10 cellular contexts compared by ENCODE assay signal in genomic region chr21:41367598-41368360, GRCh38. TPM values are rescaled to one million over a fixed set of nuclear protein-coding genes. Genes with fewer than 3 reads are reported as not detected.
DNase-seq lines count a peak whose midpoint lies in the region; ATAC-seq, FAIRE-seq and TF ChIP-seq lines count a peak whose summit lies in the region.
"Had no signal": no experiment of that assay in that cellular context is flagged by ENCODE, and none has a peak within 500 bp of the region (broad histone marks: within the 10 kb centered on the region; RNA-seq: fewer than 3 reads in every experiment).

No MANE protein-coding gene starts in this region.

- H3K4me3 Mint-ChIP-seq in glutamatergic neuron (ENCODE audit: unreplicated experiment), result no peak overlapping the region

- peak overlapping the region; percentile 0 for H3K27ac Mint-ChIP-seq in glutamatergic neuron (ENCODE audit: unreplicated experiment)

- H3K4me1 ChIP-seq in left lung, result peaks cover 6 to 71% of the 10 kb centered on the region in 2 donors

- H3K4me1 Mint-ChIP-seq in glutamatergic neuron (ENCODE audit: low read depth, unreplicated experiment), result peaks cover 14% of the 10 kb centered on the region

- FAIRE-seq in GM12891 (lab: Jason Lieb, UNC), result peak; percentile 95
- FAIRE-seq: endometrium had no signal

- H3K27me3 Mint-ChIP-seq in glutamatergic neuron (ENCODE audit: unreplicated experiment), result peaks cover 3% of the 10 kb centered on the region

- intact Hi-C loops in left lung (cut with DNase I), result no loop called here

- H3K9me3 Mint-ChIP-seq in glutamatergic neuron (ENCODE audit: unreplicated experiment), result no peaks in the 10 kb centered on the region

- peak; percentile 59 for DNase-seq in GM12891 (ENCODE audit: insufficient read length, low spot score)
- no peak for DNase-seq in glutamatergic neuron
- no peak for DNase-seq in left lung
- no peak for DNase-seq in omental fat pad (ENCODE audit: low spot score)
- no peak for DNase-seq in EL
- DNase-seq in OCI-M2 (lab: John Stamatoyannopoulos, UW; ENCODE audit: unreplicated experiment), result no peak

- TF ChIP-seq POLR2A in GM12891 (IDR thresholded peaks at IDR 0.05; ENCODE audit: low read depth, low read length), result no peak

- peaks cover 0 to 9% of the 10 kb centered on the region in 2 donors for H3K27me3 ChIP-seq in left lung

- TF ChIP-seq CTCF in glutamatergic neuron (IDR thresholded peaks at IDR 0.05; ENCODE audit: partially characterized antibody, unreplicated experiment) (no peak), left lung (IDR thresholded peaks at IDR 0.05) (no peak), omental fat pad (IDR thresholded peaks at IDR 0.05) (no peak)

- H3K36me3 Mint-ChIP-seq in glutamatergic neuron (ENCODE audit: unreplicated experiment), result no peaks in the 10 kb centered on the region

- no peak overlapping the region for H3K4me3 ChIP-seq in left lung

- ATAC-seq in GM19397 (IDR thresholded peaks at IDR 0.05; ENCODE audit: unreplicated experiment) (peak; percentile 62), HG03175 (IDR thresholded peaks at IDR 0.05; ENCODE audit: unreplicated experiment) (peak; percentile 55), left lung (no peak), omental fat pad (ENCODE audit: low FRiP score) (no peak)

- no peaks in the 10 kb centered on the region for H3K9me3 ChIP-seq in left lung

- H3K27ac ChIP-seq in left lung, result peak overlapping the region in 1 of 2 donors; percentile 85

- peaks cover 0 to 12% of the 10 kb centered on the region in 2 donors for H3K36me3 ChIP-seq in left lung

TF ChIP-seq in GM12891, 5 proteins besides CTCF, POLR2A, EP300 and RAD21:
- TF ChIP-seq POU2F2 (IDR thresholded peaks at IDR 0.05; ENCODE audit: low read depth, low read length) (peak; percentile 58; the same call in 1 of the 2 replicates), PAX5 (IDR thresholded peaks at IDR 0.05; ENCODE audit: insufficient read depth, low read length, severe bottlenecking) (peak; percentile 33), SPI1 (IDR thresholded peaks at IDR 0.05; ENCODE audit: low read depth, low read length) (peak; percentile 98), POLR2AphosphoS5 (IDR thresholded peaks at IDR 0.05; ENCODE audit: low read depth, low read length) (peak; percentile 41; the same call in 1 of the 2 replicates), TAF1 (IDR thresholded peaks at IDR 0.05; ENCODE audit: low read depth, low read length) (peak; percentile 18; the same call in 1 of the 2 replicates)

RNA-seq across cellular contexts. Expression of gene MX2, which starts 6.0 kb away (rescaled TPM):
- 53.3 TPM for polyA plus RNA-seq in GM12891 (2012; ENCODE audit: low read depth, missing spikeins)
- total RNA-seq in glutamatergic neuron (ENCODE audit: unreplicated experiment) (not detected), left lung (10 to 100 TPM; 11.9 to 31.9 TPM), omental fat pad (10 to 100 TPM; 11.9 to 39.6 (median 28.7) TPM)

RNA-seq across cellular contexts. Expression of gene FAM3B, which starts 51.2 kb away (rescaled TPM):
- polyA plus RNA-seq in GM12891 (2012; ENCODE audit: low read depth, missing spikeins), result not detected
- total RNA-seq in glutamatergic neuron (ENCODE audit: unreplicated experiment), result not detected
- 10 to 100 TPM in 1 of 2 donors, 1 to 10 TPM in 1; 7.9 to 31.9 TPM for total RNA-seq in left lung
- 1 to 10 TPM in 2 of 4 donors, under 1 TPM in 1, not detected in 1; 0.72 to 1.8 (median 1.2) TPM for total RNA-seq in omental fat pad
- total RNA-seq: myocyte had no signal

RNA-seq across cellular contexts. Expression of gene MX1, which starts 58.3 kb away (rescaled TPM):
- 263 TPM for polyA plus RNA-seq in GM12891 (2012; ENCODE audit: low read depth, missing spikeins)
- 1.5 TPM for total RNA-seq in glutamatergic neuron (ENCODE audit: unreplicated experiment)
- 10 to 100 TPM; 59.8 to 66.3 TPM for total RNA-seq in left lung
- total RNA-seq in omental fat pad, result 10 to 100 TPM in 3 of 4 donors, 1 to 10 TPM in 1; 8.5 to 87.3 (median 44.8) TPM

Comparison
In these comparisons a context has a peak if more than half of its experiments do, and no peak if none do; other contexts are left out.
1. ATAC-seq: peak in GM19397 (single experiment) and HG03175 (single experiment); none in left lung (single experiment) and omental fat pad (single experiment).
2. RNA of gene MX2, which starts 6.0 kb away (total RNA-seq): 11.9 to 39.6 TPM in omental fat pad and 11.9 to 31.9 TPM in left lung; not detected in glutamatergic neuron (single experiment); every median in the first group is over 10 times any median in the second.